1 cellular context compared by ENCODE assay signal in genomic region chr4:139191373-139191772, GRCh38.
TF ChIP-seq lines count a peak whose summit lies in the region.

No MANE protein-coding gene starts in this region.

TF ChIP-seq in K562, 482 proteins besides CTCF, POLR2A, EP300 and RAD21:
- no peak for TF ChIP-seq MTA1 (IDR thresholded peaks at IDR 0.05; ENCODE audit: borderline replicate concordance)
- TF ChIP-seq ZKSCAN3 (CRISPR knock-in tag; IDR thresholded peaks at IDR 0.05): no peak
- TF ChIP-seq ZKSCAN8 (CRISPR knock-in tag; IDR thresholded peaks at IDR 0.05): no peak
- TF ChIP-seq KLF16 (IDR thresholded peaks at IDR 0.05): no peak
- no peak for TF ChIP-seq NCOR1 (IDR thresholded peaks at IDR 0.05)
- TF ChIP-seq KLF6 (CRISPR knock-in tag; IDR thresholded peaks at IDR 0.05; ENCODE audit: borderline replicate concordance): no peak
- no peak for TF ChIP-seq ATF3 (IDR thresholded peaks at IDR 0.05)
- no peak for TF ChIP-seq ATF3 (CRISPR knock-in tag; conservative IDR thresholded peaks at IDR 0.05)
- no peak for TF ChIP-seq CHD4 (IDR thresholded peaks at IDR 0.05; ENCODE audit: insufficient read depth, insufficient replicate concordance, low read depth, low read length, poor library complexity, severe bottlenecking)
- no peak for TF ChIP-seq ZNF780A (CRISPR knock-in tag; IDR thresholded peaks at IDR 0.05)
- no peak for TF ChIP-seq ZKSCAN1 (IDR thresholded peaks at IDR 0.05; ENCODE audit: low read depth, low read length)
- no peak for TF ChIP-seq SRSF9 (IDR thresholded peaks at IDR 0.05; ENCODE audit: borderline replicate concordance, low read depth, low read length)
- TF ChIP-seq, protein P1, sequence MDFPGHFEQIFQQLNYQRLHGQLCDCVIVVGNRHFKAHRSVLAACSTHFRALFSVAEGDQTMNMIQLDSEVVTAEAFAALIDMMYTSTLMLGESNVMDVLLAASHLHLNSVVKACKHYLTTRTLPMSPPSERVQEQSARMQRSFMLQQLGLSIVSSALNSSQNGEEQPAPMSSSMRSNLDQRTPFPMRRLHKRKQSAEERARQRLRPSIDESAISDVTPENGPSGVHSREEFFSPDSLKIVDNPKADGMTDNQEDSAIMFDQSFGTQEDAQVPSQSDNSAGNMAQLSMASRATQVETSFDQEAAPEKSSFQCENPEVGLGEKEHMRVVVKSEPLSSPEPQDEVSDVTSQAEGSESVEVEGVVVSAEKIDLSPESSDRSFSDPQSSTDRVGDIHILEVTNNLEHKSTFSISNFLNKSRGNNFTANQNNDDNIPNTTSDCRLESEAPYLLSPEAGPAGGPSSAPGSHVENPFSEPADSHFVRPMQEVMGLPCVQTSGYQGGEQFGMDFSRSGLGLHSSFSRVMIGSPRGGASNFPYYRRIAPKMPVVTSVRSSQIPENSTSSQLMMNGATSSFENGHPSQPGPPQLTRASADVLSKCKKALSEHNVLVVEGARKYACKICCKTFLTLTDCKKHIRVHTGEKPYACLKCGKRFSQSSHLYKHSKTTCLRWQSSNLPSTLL (IDR thresholded peaks at IDR 0.05): no peak
- TF ChIP-seq YY1 (IDR thresholded peaks at IDR 0.05; ENCODE audit: borderline replicate concordance in 1 of 3, control insufficient read depth in 1 of 3, extremely low read depth in 1 of 3, insufficient read depth in 3 of 3, insufficient read length in 1 of 3, insufficient replicate concordance in 2 of 3, low read depth in 1 of 3, low read length in 2 of 3): peak in 1 of 3 experiments; percentile 37
- TF ChIP-seq TSC22D4 (tag; IDR thresholded peaks at IDR 0.05): no peak
- no peak for TF ChIP-seq PTBP1 (IDR thresholded peaks at IDR 0.05; ENCODE audit: low read depth, low read length)
- TF ChIP-seq EGR1 (conservative IDR thresholded peaks at IDR 0.05): no peak
- no peak for TF ChIP-seq TAF7 (tag; IDR thresholded peaks at IDR 0.05)
- no peak for TF ChIP-seq NCOA6 (IDR thresholded peaks at IDR 0.05)
- TF ChIP-seq, protein P2, sequence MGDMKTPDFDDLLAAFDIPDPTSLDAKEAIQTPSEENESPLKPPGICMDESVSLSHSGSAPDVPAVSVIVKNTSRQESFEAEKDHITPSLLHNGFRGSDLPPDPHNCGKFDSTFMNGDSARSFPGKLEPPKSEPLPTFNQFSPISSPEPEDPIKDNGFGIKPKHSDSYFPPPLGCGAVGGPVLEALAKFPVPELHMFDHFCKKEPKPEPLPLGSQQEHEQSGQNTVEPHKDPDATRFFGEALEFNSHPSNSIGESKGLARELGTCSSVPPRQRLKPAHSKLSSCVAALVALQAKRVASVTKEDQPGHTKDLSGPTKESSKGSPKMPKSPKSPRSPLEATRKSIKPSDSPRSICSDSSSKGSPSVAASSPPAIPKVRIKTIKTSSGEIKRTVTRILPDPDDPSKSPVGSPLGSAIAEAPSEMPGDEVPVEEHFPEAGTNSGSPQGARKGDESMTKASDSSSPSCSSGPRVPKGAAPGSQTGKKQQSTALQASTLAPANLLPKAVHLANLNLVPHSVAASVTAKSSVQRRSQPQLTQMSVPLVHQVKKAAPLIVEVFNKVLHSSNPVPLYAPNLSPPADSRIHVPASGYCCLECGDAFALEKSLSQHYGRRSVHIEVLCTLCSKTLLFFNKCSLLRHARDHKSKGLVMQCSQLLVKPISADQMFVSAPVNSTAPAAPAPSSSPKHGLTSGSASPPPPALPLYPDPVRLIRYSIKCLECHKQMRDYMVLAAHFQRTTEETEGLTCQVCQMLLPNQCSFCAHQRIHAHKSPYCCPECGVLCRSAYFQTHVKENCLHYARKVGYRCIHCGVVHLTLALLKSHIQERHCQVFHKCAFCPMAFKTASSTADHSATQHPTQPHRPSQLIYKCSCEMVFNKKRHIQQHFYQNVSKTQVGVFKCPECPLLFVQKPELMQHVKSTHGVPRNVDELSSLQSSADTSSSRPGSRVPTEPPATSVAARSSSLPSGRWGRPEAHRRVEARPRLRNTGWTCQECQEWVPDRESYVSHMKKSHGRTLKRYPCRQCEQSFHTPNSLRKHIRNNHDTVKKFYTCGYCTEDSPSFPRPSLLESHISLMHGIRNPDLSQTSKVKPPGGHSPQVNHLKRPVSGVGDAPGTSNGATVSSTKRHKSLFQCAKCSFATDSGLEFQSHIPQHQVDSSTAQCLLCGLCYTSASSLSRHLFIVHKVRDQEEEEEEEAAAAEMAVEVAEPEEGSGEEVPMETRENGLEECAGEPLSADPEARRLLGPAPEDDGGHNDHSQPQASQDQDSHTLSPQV (IDR thresholded peaks at IDR 0.05): peak; percentile 65; the same call in 1 of the 2 replicates
- no peak for TF ChIP-seq MYC (IDR thresholded peaks at IDR 0.05; ENCODE audit: low read depth, low read length)
- TF ChIP-seq MYC (CRISPR knock-in tag; IDR thresholded peaks at IDR 0.05; ENCODE audit: borderline replicate concordance, low read depth): no peak
- TF ChIP-seq MGA (IDR thresholded peaks at IDR 0.05): peak; percentile 33; the same call in 1 of the 2 replicates
- no peak for TF ChIP-seq YBX1 (IDR thresholded peaks at IDR 0.05)
- TF ChIP-seq ZFPM2 (CRISPR knock-in tag; IDR thresholded peaks at IDR 0.05): no peak
- no peak for TF ChIP-seq ZFP36 (IDR thresholded peaks at IDR 0.05; ENCODE audit: low read depth, low read length, partially characterized antibody)
- no peak for TF ChIP-seq CBFA2T2 (conservative IDR thresholded peaks at IDR 0.05)
- no peak for TF ChIP-seq GATAD2A (IDR thresholded peaks at IDR 0.05)
- TF ChIP-seq EHMT2 (IDR thresholded peaks at IDR 0.05): peak; percentile 26; the same call in 1 of the 2 replicates
- TF ChIP-seq FOSL1 (tag; conservative IDR thresholded peaks at IDR 0.05): no peak
- TF ChIP-seq BDP1 (IDR thresholded peaks at IDR 0.05; ENCODE audit: insufficient read depth, insufficient read length): no peak
